In the genomic region with DNA sequence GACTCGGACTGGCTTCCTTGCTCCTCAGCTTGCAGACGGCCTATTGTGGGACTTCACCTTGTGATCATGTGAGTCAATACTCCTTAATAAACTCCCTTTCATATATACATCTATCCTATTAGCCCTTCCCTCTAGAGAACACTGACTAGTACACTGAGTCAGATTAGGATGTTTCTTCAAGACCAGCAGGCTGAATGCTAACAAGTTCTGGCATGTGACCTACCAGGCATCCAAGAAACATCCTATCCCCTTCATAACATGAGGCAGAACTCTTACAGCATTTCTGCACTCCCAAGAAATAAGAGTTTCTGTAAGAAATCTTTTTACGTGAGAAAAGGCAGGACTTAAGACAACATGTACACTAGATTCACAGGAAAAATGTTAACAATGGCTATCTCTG, we compare ENCODE assay signal across 14 cellular contexts. TPM values are rescaled to one million over a fixed set of nuclear protein-coding genes. Genes with fewer than 3 reads are reported as not detected.
"Had no signal": no experiment of that assay in that cellular context is flagged by ENCODE, and none has a peak within 500 bp of the region (broad histone marks: within the 10 kb centered on the region; RNA-seq: fewer than 3 reads in every experiment).

No MANE protein-coding gene starts in this region.

- H3K27me3 ChIP-seq: colonic mucosa, right lobe of liver, spleen had no signal

- H3K9me3 ChIP-seq: colonic mucosa, prostate gland, right lobe of liver, spleen, thoracic aorta had no signal

- H3K27ac ChIP-seq: colonic mucosa, prostate gland, right lobe of liver, spleen, thoracic aorta had no signal

- ATAC-seq: right lobe of liver; stimulated activated naive CD8-positive, alpha-beta T cell treated with anti-CD3 and anti-CD28 coated beads, Interleukin-15, amount 100 ng/mL, for 72 hours had no signal

- H3K4me3 ChIP-seq: colonic mucosa, prostate gland, right lobe of liver, spleen, thoracic aorta had no signal

- DNase-seq: activated CD4-positive, alpha-beta T cell treated with anti-CD3 and anti-CD28 coated beads, Interleukin-2, amount 50 U/mL, for 48 hours; activated CD4-positive, CD25-positive, alpha-beta regulatory T cell treated with anti-CD3 and anti-CD28 coated beads, Interleukin-2, amount 50 U/mL, for 72 hours; activated naive CD4-positive, alpha-beta T cell treated with anti-CD3 and anti-CD28 coated beads, Interleukin-2, amount 10 ng/mL, durations not matched to agents 7 days and 5 days; activated T-cell treated with anti-CD3 and anti-CD28 coated beads, Interleukin-2, amount 50 U/mL, for 1 hour; caudate nucleus; colonic mucosa; occipital lobe; spleen; stimulated activated naive CD8-positive, alpha-beta T cell treated with anti-CD3 and anti-CD28 coated beads, Interleukin-15, amount 100 ng/mL, for 72 hours had no signal

- H3K36me3 ChIP-seq: colonic mucosa, prostate gland, right lobe of liver, spleen, thoracic aorta had no signal

- H3K4me1 ChIP-seq: colonic mucosa, prostate gland, right lobe of liver, spleen had no signal

RNA-seq across cellular contexts. Expression of gene CFAP92, which starts 9.3 kb away (rescaled TPM):
- total RNA-seq: activated T-helper 2 cell treated with anti-CD3 and anti-CD28 coated beads, Interferon-gamma antibody, Interleukin-2, Interleukin-4, amounts not matched to agents 10 μg/mL and 5 μg/mL and 100 μg/mL, durations not matched to agents 14 hours and 24 hours and 36 hours; T-helper 1 cell treated with Interleukin-12 subunit alpha and Interleukin-12 subunit beta and Interleukin-4 antibody, amounts not matched to agents 30 ng/mL and 1 ng/mL, for 36 hours had no signal

RNA-seq across cellular contexts. Expression of gene EFCC1, which starts 16.5 kb away (rescaled TPM):
- total RNA-seq: T-helper 1 cell treated with Interleukin-12 subunit alpha and Interleukin-12 subunit beta and Interleukin-4 antibody, amounts not matched to agents 30 ng/mL and 1 ng/mL, for 36 hours had no signal
